Comparison of ENCODE assay signal across 17 cellular contexts in genomic region chr2:171792157-171792556, GRCh38.
DNase-seq lines count a peak whose midpoint lies in the region; ATAC-seq and TF ChIP-seq lines count a peak whose summit lies in the region.
"Had no signal": no experiment of that assay in that cellular context is flagged by ENCODE, and none has a peak within 500 bp of the region (broad histone marks: within the 10 kb centered on the region; RNA-seq: fewer than 3 reads in every experiment).

No MANE protein-coding gene starts in this region.

- peaks cover 9% of the 10 kb centered on the region for H3K36me3 Mint-ChIP-seq in T-helper 17 cell (ENCODE audit: low read depth)
- H3K36me3 Mint-ChIP-seq in neural progenitor cell: peaks cover 13% of the 10 kb centered on the region
- H3K36me3 Mint-ChIP-seq in osteocyte (ENCODE audit: unreplicated experiment): peaks cover 32% of the 10 kb centered on the region

- no peaks in the 10 kb centered on the region for H3K79me2 ChIP-seq in neural progenitor cell (ENCODE audit: low read depth)

- H3K27me3 ChIP-seq in BLaER1 treated with 17β-estradiol and CSF1 and Interleukin-3, amounts not matched to agents 10 nM and 100 nM: no peaks in the 10 kb centered on the region
- no peaks in the 10 kb centered on the region for H3K27me3 ChIP-seq in neural progenitor cell

- H3K36me3 ChIP-seq in BLaER1 treated with 17β-estradiol and CSF1 and Interleukin-3, amounts not matched to agents 10 nM and 100 nM: peaks cover 8 to 40% (median 27%) of the 10 kb centered on the region in 11 experiments; a peak in 20 of 22 replicates
- no peaks in the 10 kb centered on the region for H3K36me3 ChIP-seq in neural progenitor cell

- H3K9ac ChIP-seq in BLaER1 treated with 17β-estradiol and CSF1 and Interleukin-3, amounts not matched to agents 10 nM and 100 nM: no peak overlapping the region
- H3K9ac ChIP-seq in neural progenitor cell: no peak overlapping the region
- H3K9ac ChIP-seq: GM23248 had no signal

- no peaks in the 10 kb centered on the region for H4K20me1 ChIP-seq in BLaER1 treated with 17β-estradiol and CSF1 and Interleukin-3, amounts not matched to agents 10 nM and 100 nM
- H4K20me1 ChIP-seq in neural progenitor cell (ENCODE audit: low read depth): no peaks in the 10 kb centered on the region

- H3K4me3 Mint-ChIP-seq in T-helper 17 cell (no peak overlapping the region), neural progenitor cell (no peak overlapping the region), osteocyte (ENCODE audit: unreplicated experiment) (no peak overlapping the region)
- H3K4me3 Mint-ChIP-seq: CD14-positive monocyte; CD4-positive, alpha-beta T cell; CD8-positive, alpha-beta memory T cell had no signal

- no peak overlapping the region for H2AFZ ChIP-seq in neural progenitor cell (replicated peaks)
- H2AFZ ChIP-seq: GM23248 had no signal

- peak overlapping the region in 9 of 11 experiments; percentile 43 to 71 (median 66); a peak in 13 of 22 replicates for H3K4me2 ChIP-seq in BLaER1 treated with 17β-estradiol and CSF1 and Interleukin-3, amounts not matched to agents 10 nM and 100 nM
- peak overlapping the region; percentile 72 for H3K4me2 ChIP-seq in neural progenitor cell

- no peaks in the 10 kb centered on the region for H3K9me3 Mint-ChIP-seq in neural progenitor cell
- no peaks in the 10 kb centered on the region for H3K9me3 Mint-ChIP-seq in osteocyte (ENCODE audit: unreplicated experiment)
- H3K9me3 Mint-ChIP-seq: CD14-positive monocyte; CD4-positive, alpha-beta T cell; CD8-positive, alpha-beta memory T cell had no signal

- DNase-seq in T-helper 17 cell (no peak), neural progenitor cell (ENCODE audit: low spot score) (no peak), osteocyte (ENCODE audit: extremely low spot score, unreplicated experiment) (no peak), T-helper 9 cell (no peak)
- no peak for DNase-seq in activated CD8-positive, alpha-beta memory T cell treated with anti-CD3 and anti-CD28 coated beads for 24 hours
- DNase-seq: CD4-positive, alpha-beta T cell; CD8-positive, alpha-beta memory T cell; DMS 273 treated with DMSO at 0.1 percent for 48 hours; DMS79; EL; GDM1; GM23248; H7; HCEC 1CT had no signal

- no peaks in the 10 kb centered on the region for H3K9me3 ChIP-seq in BLaER1 treated with 17β-estradiol and CSF1 and Interleukin-3, amounts not matched to agents 10 nM and 100 nM (replicated peaks in 1 of 11)
- no peaks in the 10 kb centered on the region for H3K9me3 ChIP-seq in T-helper 17 cell (ENCODE audit: control insufficient read depth, low read length, poor library complexity, severe bottlenecking)
- H3K9me3 ChIP-seq in neural progenitor cell (ENCODE audit: low read depth): no peaks in the 10 kb centered on the region

- no peaks in the 10 kb centered on the region for H3K27me3 Mint-ChIP-seq in T-helper 17 cell
- H3K27me3 Mint-ChIP-seq in neural progenitor cell (ENCODE audit: insufficient read depth, low read depth): peaks cover 2% of the 10 kb centered on the region
- no peaks in the 10 kb centered on the region for H3K27me3 Mint-ChIP-seq in osteocyte (ENCODE audit: unreplicated experiment)
- H3K27me3 Mint-ChIP-seq: CD4-positive, alpha-beta T cell; CD8-positive, alpha-beta memory T cell had no signal

- peaks cover 7% of the 10 kb centered on the region for H3K4me1 Mint-ChIP-seq in T-helper 17 cell
- peaks cover 68% of the 10 kb centered on the region for H3K4me1 Mint-ChIP-seq in neural progenitor cell
- H3K4me1 Mint-ChIP-seq in osteocyte (ENCODE audit: unreplicated experiment): peaks cover 20% of the 10 kb centered on the region

- TF ChIP-seq CTCF in neural progenitor cell (IDR thresholded peaks at IDR 0.05) (no peak), osteocyte (IDR thresholded peaks at IDR 0.05) (no peak)

- peaks cover 61% of the 10 kb centered on the region for H3F3A ChIP-seq in neural progenitor cell (ENCODE audit: low read depth)

- H3K27ac Mint-ChIP-seq in T-helper 17 cell (peak overlapping the region; percentile 39), neural progenitor cell (no peak overlapping the region), osteocyte (ENCODE audit: unreplicated experiment) (no peak overlapping the region)
- H3K27ac Mint-ChIP-seq: CD4-positive, alpha-beta T cell; CD8-positive, alpha-beta memory T cell had no signal

- ATAC-seq in T-helper 17 cell: no peak
- ATAC-seq: GM12878 had no signal

- peak overlapping the region in 2 of 11 experiments; percentile 22 to 25; a peak in 2 of 22 replicates for H3K27ac ChIP-seq in BLaER1 treated with 17β-estradiol and CSF1 and Interleukin-3, amounts not matched to agents 10 nM and 100 nM
- H3K27ac ChIP-seq in neural progenitor cell: peak overlapping the region; percentile 84
- H3K27ac ChIP-seq: GM23248 had no signal

- peaks cover 7 to 33% (median 22%) of the 10 kb centered on the region in 10 experiments; a peak in 17 of 20 replicates for H3K4me1 ChIP-seq in BLaER1 treated with 17β-estradiol and CSF1 and Interleukin-3, amounts not matched to agents 10 nM and 100 nM
- peaks cover 84% of the 10 kb centered on the region for H3K4me1 ChIP-seq in neural progenitor cell

- no peak overlapping the region for H3K4me3 ChIP-seq in BLaER1 treated with 17β-estradiol and CSF1 and Interleukin-3, amounts not matched to agents 10 nM and 100 nM
- no peak overlapping the region for H3K4me3 ChIP-seq in neural progenitor cell
- H3K4me3 ChIP-seq: GM12878, GM23248 had no signal
